In the genomic region with DNA sequence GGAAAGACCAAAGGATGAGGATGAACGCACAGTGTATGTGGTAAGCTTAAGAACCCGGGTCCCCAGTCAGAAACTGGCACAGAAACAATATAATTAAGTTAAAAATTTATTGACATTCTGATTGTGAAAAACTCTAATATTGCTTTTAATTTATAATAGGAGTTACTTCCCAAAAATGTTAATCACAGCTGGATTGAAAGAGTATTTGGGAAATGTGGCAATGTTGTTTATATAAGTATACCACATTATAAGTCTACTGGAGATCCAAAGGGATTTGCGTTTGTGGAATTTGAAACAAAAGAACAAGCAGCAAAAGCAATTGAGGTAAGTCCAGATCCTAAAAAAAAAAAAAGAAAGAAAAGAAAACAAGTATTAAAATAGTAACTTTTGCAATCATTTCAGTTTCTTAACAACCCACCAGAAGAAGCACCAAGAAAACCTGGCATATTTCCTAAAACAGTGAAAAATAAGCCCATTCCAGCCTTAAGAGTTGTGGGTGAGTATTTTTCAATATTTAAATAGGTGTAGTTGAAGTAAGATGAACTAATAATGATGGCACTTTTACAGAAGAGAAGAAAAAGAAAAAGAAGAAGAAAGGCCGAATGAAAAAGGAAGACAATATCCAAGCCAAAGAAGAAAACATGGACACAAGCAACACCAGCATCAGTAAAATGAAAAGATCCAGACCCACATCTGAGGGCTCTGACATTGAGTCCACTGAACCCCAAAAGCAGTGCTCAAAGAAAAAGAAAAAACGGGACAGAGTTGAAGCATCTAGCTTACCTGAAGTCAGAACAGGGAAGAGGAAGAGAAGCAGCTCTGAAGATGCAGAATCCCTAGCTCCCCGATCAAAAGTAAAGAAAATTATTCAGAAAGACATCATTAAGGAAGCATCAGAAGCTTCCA, we compare ENCODE assay signal across 1 cellular context.
TF ChIP-seq lines count a peak whose summit lies in the region.

No MANE protein-coding gene starts in this region.

TF ChIP-seq in endothelial cell of umbilical vein, 7 proteins besides CTCF, POLR2A, EP300 and RAD21:
- TF ChIP-seq GATA2 (IDR thresholded peaks at IDR 0.05; ENCODE audit: insufficient read depth, insufficient read length, low read depth, low read length), result no peak
- TF ChIP-seq JUN (IDR thresholded peaks at IDR 0.05; ENCODE audit: borderline replicate concordance, insufficient read depth, insufficient read length, low read depth), result no peak
- TF ChIP-seq FOS (IDR thresholded peaks at IDR 0.05; ENCODE audit: borderline replicate concordance, insufficient read depth, low read length), result no peak
- no peak for TF ChIP-seq POLR2AphosphoS5 (IDR thresholded peaks at IDR 0.05; ENCODE audit: insufficient read depth, low read depth, low read length)
- TF ChIP-seq MYC (IDR thresholded peaks at IDR 0.05; ENCODE audit: low read depth, low read length), result no peak
- TF ChIP-seq, protein P1, sequence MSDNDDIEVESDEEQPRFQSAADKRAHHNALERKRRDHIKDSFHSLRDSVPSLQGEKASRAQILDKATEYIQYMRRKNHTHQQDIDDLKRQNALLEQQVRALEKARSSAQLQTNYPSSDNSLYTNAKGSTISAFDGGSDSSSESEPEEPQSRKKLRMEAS (IDR thresholded peaks at IDR 0.05; ENCODE audit: insufficient read depth, insufficient read length), result no peak
- TF ChIP-seq EZH2 (IDR thresholded peaks at IDR 0.05; ENCODE audit: borderline replicate concordance, low read depth, low read length, severe bottlenecking), result no peak
